1 cellular context compared by ENCODE assay signal in the genomic region with DNA sequence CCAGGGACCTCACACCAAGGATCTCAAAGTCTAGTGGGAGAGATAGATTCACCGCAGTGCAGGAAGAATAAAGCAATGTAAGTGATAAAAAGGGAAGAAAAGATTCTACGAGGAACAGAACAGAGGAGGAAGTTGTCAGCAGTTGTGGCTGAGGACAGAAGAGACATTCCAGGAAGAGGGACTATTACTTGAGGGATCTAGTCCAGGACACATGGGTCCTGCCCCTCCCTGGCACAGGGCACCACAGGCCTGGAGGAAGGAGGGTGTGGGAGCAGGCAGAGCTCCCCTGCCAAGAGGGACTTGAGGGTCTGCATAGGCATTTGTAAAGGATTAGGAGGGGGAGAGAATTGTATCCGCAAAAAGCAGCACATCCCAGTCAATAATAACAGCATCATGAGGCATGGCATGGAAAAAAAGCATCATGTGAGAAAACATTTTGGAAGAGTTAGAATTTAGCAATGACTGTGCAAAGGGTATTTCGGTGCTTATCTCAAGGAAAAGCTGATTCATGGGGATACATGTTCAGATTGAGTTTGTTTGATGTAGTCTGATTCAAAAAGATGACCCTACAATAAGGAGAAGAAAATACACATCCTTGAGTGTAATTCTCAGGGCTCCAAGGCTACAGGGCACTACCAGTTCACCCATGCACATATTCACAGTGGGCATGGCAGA.
TF ChIP-seq lines count a peak whose summit lies in the region.

No MANE protein-coding gene starts in this region.

TF ChIP-seq in K562, 482 proteins besides CTCF, POLR2A, EP300 and RAD21 (continued from another document):
- TF ChIP-seq, protein P1, sequence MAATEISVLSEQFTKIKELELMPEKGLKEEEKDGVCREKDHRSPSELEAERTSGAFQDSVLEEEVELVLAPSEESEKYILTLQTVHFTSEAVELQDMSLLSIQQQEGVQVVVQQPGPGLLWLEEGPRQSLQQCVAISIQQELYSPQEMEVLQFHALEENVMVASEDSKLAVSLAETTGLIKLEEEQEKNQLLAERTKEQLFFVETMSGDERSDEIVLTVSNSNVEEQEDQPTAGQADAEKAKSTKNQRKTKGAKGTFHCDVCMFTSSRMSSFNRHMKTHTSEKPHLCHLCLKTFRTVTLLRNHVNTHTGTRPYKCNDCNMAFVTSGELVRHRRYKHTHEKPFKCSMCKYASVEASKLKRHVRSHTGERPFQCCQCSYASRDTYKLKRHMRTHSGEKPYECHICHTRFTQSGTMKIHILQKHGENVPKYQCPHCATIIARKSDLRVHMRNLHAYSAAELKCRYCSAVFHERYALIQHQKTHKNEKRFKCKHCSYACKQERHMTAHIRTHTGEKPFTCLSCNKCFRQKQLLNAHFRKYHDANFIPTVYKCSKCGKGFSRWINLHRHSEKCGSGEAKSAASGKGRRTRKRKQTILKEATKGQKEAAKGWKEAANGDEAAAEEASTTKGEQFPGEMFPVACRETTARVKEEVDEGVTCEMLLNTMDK (IDR thresholded peaks at IDR 0.05; ENCODE audit: borderline replicate concordance, insufficient read depth, low read depth, low read length, poor library complexity, severe bottlenecking), result no peak
- TF ChIP-seq TFAM (CRISPR knock-in tag; conservative IDR thresholded peaks at IDR 0.05) (no peak), SIN3B (IDR thresholded peaks at IDR 0.05; ENCODE audit: low read depth) (no peak), CBFA2T3 (IDR thresholded peaks at IDR 0.05) (0 out of 2 replicates have a peak, but pooled peaks have one; percentile 8), ZNF431 (CRISPR knock-in tag; IDR thresholded peaks at IDR 0.05) (no peak), JUND (IDR thresholded peaks at IDR 0.05; ENCODE audit: borderline replicate concordance, low read depth, low read length) (no peak), JUND (tag; IDR thresholded peaks at IDR 0.05; ENCODE audit: borderline replicate concordance, low read depth, low read length) (peak; percentile 61; the same call in 1 of the 3 replicates), HDAC1 (IDR thresholded peaks at IDR 0.05) (0 out of 4 replicates have a peak, but pooled peaks of 1 of the 2 experiments have one; percentile 28), ETS2 (tag; IDR thresholded peaks at IDR 0.05; ENCODE audit: borderline replicate concordance, poor library complexity, severe bottlenecking) (no peak), SMARCC2 (IDR thresholded peaks at IDR 0.05; ENCODE audit: low read depth) (no peak), NFATC3 (IDR thresholded peaks at IDR 0.05) (0 out of 2 replicates have a peak, but pooled peaks have one; percentile 66), MEF2D (tag; conservative IDR thresholded peaks at IDR 0.05; ENCODE audit: low read depth) (peak; percentile 52; the same call in 1 of the 2 replicates), ZNF282 (CRISPR knock-in tag; IDR thresholded peaks at IDR 0.05) (no peak), FOXJ2 (tag; IDR thresholded peaks at IDR 0.05) (peak; percentile 39; the same call in 1 of the 2 replicates), C11orf30 (IDR thresholded peaks at IDR 0.05; ENCODE audit: low read depth) (peak; percentile 72; the same call in 1 of the 2 replicates), KHSRP (IDR thresholded peaks at IDR 0.05) (no peak)
- TF ChIP-seq, protein P2, sequence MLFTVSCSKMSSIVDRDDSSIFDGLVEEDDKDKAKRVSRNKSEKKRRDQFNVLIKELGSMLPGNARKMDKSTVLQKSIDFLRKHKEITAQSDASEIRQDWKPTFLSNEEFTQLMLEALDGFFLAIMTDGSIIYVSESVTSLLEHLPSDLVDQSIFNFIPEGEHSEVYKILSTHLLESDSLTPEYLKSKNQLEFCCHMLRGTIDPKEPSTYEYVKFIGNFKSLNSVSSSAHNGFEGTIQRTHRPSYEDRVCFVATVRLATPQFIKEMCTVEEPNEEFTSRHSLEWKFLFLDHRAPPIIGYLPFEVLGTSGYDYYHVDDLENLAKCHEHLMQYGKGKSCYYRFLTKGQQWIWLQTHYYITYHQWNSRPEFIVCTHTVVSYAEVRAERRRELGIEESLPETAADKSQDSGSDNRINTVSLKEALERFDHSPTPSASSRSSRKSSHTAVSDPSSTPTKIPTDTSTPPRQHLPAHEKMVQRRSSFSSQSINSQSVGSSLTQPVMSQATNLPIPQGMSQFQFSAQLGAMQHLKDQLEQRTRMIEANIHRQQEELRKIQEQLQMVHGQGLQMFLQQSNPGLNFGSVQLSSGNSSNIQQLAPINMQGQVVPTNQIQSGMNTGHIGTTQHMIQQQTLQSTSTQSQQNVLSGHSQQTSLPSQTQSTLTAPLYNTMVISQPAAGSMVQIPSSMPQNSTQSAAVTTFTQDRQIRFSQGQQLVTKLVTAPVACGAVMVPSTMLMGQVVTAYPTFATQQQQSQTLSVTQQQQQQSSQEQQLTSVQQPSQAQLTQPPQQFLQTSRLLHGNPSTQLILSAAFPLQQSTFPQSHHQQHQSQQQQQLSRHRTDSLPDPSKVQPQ (CRISPR knock-in tag; IDR thresholded peaks at IDR 0.05; ENCODE audit: borderline replicate concordance), result no peak
